Comparison of ENCODE assay signal across 1 cellular context in the genomic region with DNA sequence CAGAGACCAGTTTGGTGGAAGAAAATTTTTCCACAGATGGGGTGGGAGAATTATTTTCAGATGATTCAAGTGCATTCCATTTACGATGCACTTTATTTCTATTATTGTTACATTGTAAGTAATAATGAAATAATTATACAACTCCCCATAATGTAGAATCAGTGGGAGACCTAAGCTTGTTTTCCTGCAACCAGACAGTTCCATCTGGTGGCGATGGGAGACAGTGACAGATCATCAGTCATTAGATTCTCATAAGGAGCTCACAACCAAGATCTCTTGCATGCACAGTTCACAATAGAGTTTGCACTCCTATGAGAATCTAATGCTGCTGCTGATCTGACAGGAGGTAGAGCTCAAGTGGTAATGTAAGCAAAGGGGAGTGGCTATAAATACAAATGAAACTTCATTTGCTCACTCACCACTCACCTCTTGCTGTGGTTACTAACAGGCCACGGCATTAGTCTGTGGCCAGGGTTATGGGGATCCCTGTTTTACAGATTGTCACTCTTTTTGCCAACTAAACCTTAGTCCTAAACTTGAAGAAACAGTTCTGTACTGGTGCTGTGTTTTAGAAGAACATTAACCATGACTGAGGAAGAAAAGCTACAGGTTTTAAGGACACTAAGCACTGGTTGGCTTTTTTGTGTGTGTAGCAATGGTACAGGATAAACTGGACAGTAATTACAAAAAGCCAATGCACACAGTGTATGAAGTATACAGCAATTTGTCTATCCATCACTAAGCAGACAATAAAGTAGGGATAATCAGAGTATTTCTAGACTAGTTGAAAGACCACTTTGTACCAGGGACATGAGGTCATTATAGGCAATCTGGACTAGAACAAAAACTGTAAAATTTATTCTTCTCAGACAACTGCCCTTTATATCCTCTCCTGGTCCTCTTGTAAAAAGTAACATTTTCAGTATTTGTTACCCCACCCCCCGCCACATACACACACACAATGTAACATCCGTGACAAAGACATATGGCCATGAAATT.
A peak's percentile ranks its signal among the peaks of the same experiment; 100 is the strongest.
TF ChIP-seq lines count a peak whose summit lies in the region.

No MANE protein-coding gene starts in this region.

TF ChIP-seq in GM12878, 131 proteins besides CTCF, POLR2A, EP300 and RAD21 (continues in another document):
- TF ChIP-seq HDGF (IDR thresholded peaks at IDR 0.05) (no peak), NFIC (IDR thresholded peaks at IDR 0.05; ENCODE audit: low read depth, low read length) (peak; percentile 36; the same call in 1 of the 2 replicates), HDAC6 (IDR thresholded peaks at IDR 0.05; ENCODE audit: unreplicated experiment) (no peak), CREB1 (IDR thresholded peaks at IDR 0.05; ENCODE audit: low read depth) (no peak), ZNF24 (IDR thresholded peaks at IDR 0.05) (0 out of 2 replicates have a peak, but pooled peaks have one; percentile 45), HCFC1 (IDR thresholded peaks at IDR 0.05; ENCODE audit: low read length) (no peak), NFXL1 (IDR thresholded peaks at IDR 0.05; ENCODE audit: borderline replicate concordance) (no peak), NFYA (IDR thresholded peaks at IDR 0.05; ENCODE audit: borderline replicate concordance, low read depth, low read length) (no peak), ZNF687 (IDR thresholded peaks at IDR 0.05) (no peak), SMARCA5 (IDR thresholded peaks at IDR 0.05) (no peak), JUND (IDR thresholded peaks at IDR 0.05; ENCODE audit: low read depth, low read length) (no peak), SREBF1 (IDR thresholded peaks at IDR 0.05; ENCODE audit: low read length) (no peak), SUZ12 (IDR thresholded peaks at IDR 0.05; ENCODE audit: unreplicated experiment) (no peak), MYC (IDR thresholded peaks at IDR 0.05; ENCODE audit: insufficient read depth, insufficient read length, insufficient replicate concordance, low read length, severe bottlenecking) (no peak), SRF (IDR thresholded peaks at IDR 0.05; ENCODE audit: low read depth in 2 of 2, low read length in 2 of 2) (no peak), PAX8 (IDR thresholded peaks at IDR 0.05) (no peak), GABPA (IDR thresholded peaks at IDR 0.05; ENCODE audit: low read depth) (no peak), WRNIP1 (IDR thresholded peaks at IDR 0.05; ENCODE audit: borderline replicate concordance, low read depth, low read length) (no peak), PBX3 (IDR thresholded peaks at IDR 0.05; ENCODE audit: insufficient replicate concordance, low read depth, low read length) (no peak), BHLHE40 (IDR thresholded peaks at IDR 0.05; ENCODE audit: borderline replicate concordance in 1 of 2, low read depth in 2 of 2, low read length in 1 of 2) (no peak), CBFB (IDR thresholded peaks at IDR 0.05; ENCODE audit: low read depth) (peak; percentile 70; the same call in 1 of the 2 replicates), ETV6 (conservative IDR thresholded peaks at IDR 0.05 in 1 of 2, IDR thresholded peaks at IDR 0.05 in 1 of 2; ENCODE audit: borderline replicate concordance in 1 of 2, low read depth in 1 of 2) (no peak), SMAD5 (IDR thresholded peaks at IDR 0.05; ENCODE audit: low read depth) (no peak), SMAD1 (IDR thresholded peaks at IDR 0.05; ENCODE audit: low read depth, partially characterized antibody) (no peak), CEBPZ (IDR thresholded peaks at IDR 0.05; ENCODE audit: low read depth, low read length) (no peak), NBN (IDR thresholded peaks at IDR 0.05) (no peak), SIX5 (IDR thresholded peaks at IDR 0.05; ENCODE audit: low read depth, low read length, severe bottlenecking) (no peak), MYB (IDR thresholded peaks at IDR 0.05; ENCODE audit: borderline replicate concordance, low read depth, low read length) (no peak), ATF2 (IDR thresholded peaks at IDR 0.05; ENCODE audit: low read length) (peak; percentile 36; the same call in 1 of the 2 replicates), ATF7 (IDR thresholded peaks at IDR 0.05; ENCODE audit: low read depth) (peak; percentile 27; the same call in 1 of the 2 replicates), LARP7 (IDR thresholded peaks at IDR 0.05) (no peak), CBX3 (IDR thresholded peaks at IDR 0.05; ENCODE audit: borderline replicate concordance, low read depth) (no peak), SMC3 (IDR thresholded peaks at IDR 0.05; ENCODE audit: borderline replicate concordance, low read length) (no peak)
- TF ChIP-seq, protein P1, sequence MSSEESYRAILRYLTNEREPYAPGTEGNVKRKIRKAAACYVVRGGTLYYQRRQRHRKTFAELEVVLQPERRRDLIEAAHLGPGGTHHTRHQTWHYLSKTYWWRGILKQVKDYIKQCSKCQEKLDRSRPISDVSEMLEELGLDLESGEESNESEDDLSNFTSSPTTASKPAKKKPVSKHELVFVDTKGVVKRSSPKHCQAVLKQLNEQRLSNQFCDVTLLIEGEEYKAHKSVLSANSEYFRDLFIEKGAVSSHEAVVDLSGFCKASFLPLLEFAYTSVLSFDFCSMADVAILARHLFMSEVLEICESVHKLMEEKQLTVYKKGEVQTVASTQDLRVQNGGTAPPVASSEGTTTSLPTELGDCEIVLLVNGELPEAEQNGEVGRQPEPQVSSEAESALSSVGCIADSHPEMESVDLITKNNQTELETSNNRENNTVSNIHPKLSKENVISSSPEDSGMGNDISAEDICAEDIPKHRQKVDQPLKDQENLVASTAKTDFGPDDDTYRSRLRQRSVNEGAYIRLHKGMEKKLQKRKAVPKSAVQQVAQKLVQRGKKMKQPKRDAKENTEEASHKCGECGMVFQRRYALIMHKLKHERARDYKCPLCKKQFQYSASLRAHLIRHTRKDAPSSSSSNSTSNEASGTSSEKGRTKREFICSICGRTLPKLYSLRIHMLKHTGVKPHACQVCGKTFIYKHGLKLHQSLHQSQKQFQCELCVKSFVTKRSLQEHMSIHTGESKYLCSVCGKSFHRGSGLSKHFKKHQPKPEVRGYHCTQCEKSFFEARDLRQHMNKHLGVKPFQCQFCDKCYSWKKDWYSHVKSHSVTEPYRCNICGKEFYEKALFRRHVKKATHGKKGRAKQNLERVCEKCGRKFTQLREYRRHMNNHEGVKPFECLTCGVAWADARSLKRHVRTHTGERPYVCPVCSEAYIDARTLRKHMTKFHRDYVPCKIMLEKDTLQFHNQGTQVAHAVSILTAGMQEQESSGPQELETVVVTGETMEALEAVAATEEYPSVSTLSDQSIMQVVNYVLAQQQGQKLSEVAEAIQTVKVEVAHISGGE (CRISPR knock-in tag; IDR thresholded peaks at IDR 0.05), result no peak
- TF ChIP-seq, protein P2, sequence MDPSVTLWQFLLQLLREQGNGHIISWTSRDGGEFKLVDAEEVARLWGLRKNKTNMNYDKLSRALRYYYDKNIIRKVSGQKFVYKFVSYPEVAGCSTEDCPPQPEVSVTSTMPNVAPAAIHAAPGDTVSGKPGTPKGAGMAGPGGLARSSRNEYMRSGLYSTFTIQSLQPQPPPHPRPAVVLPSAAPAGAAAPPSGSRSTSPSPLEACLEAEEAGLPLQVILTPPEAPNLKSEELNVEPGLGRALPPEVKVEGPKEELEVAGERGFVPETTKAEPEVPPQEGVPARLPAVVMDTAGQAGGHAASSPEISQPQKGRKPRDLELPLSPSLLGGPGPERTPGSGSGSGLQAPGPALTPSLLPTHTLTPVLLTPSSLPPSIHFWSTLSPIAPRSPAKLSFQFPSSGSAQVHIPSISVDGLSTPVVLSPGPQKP (IDR thresholded peaks at IDR 0.05; ENCODE audit: low read depth, low read length), result no peak
- TF ChIP-seq, protein P3, sequence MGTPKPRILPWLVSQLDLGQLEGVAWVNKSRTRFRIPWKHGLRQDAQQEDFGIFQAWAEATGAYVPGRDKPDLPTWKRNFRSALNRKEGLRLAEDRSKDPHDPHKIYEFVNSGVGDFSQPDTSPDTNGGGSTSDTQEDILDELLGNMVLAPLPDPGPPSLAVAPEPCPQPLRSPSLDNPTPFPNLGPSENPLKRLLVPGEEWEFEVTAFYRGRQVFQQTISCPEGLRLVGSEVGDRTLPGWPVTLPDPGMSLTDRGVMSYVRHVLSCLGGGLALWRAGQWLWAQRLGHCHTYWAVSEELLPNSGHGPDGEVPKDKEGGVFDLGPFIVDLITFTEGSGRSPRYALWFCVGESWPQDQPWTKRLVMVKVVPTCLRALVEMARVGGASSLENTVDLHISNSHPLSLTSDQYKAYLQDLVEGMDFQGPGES (IDR thresholded peaks at IDR 0.05), result no peak
- TF ChIP-seq, protein P4, sequence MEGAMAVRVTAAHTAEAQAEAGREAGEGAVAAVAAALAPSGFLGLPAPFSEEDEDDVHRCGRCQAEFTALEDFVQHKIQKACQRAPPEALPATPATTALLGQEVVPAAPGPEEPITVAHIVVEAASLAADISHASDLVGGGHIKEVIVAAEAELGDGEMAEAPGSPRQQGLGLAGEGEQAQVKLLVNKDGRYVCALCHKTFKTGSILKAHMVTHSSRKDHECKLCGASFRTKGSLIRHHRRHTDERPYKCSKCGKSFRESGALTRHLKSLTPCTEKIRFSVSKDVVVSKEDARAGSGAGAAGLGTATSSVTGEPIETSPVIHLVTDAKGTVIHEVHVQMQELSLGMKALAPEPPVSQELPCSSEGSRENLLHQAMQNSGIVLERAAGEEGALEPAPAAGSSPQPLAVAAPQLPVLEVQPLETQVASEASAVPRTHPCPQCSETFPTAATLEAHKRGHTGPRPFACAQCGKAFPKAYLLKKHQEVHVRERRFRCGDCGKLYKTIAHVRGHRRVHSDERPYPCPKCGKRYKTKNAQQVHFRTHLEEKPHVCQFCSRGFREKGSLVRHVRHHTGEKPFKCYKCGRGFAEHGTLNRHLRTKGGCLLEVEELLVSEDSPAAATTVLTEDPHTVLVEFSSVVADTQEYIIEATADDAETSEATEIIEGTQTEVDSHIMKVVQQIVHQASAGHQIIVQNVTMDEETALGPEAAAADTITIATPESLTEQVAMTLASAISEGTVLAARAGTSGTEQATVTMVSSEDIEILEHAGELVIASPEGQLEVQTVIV (IDR thresholded peaks at IDR 0.05; ENCODE audit: borderline replicate concordance, partially characterized antibody), result no peak
